Comparison of ENCODE assay signal across 11 cellular contexts in the genomic region with DNA sequence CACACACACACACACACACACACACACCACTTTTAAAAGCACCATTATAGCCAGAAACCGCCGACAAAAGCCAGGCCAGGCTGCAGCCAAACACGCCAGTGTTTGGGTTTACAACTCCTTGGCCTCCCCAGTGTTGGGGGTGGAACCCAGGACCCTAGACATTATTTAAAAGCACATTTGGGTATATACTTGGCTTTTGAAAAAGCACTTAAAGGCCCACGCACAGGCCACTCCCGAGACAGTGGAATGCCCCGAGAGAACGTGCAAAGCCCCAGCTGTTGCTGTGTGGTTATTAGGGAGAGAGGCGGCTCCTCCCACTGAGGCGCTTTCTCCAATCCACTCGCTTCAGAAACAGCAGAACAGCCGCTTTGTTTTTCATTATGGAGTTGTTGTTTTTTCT. TPM values are rescaled to one million over a fixed set of nuclear protein-coding genes. Genes with fewer than 3 reads are reported as not detected.
DNase-seq lines count a peak whose midpoint lies in the region; ATAC-seq and TF ChIP-seq lines count a peak whose summit lies in the region.
"Had no signal": no experiment of that assay in that cellular context is flagged by ENCODE, and none has a peak within 500 bp of the region (broad histone marks: within the 10 kb centered on the region; RNA-seq: fewer than 3 reads in every experiment).

No MANE protein-coding gene starts in this region.

- no peak for TF ChIP-seq EP300 in esophagus muscularis mucosa (IDR thresholded peaks at IDR 0.05)

- H3K27ac ChIP-seq in esophagus muscularis mucosa (replicated peaks in 1 of 4) (no peak overlapping the region), temporal lobe (ENCODE audit: low read depth, low read length) (peak overlapping the region; percentile 33)
- H3K27ac ChIP-seq: VCaP had no signal

- H3K36me3 ChIP-seq in esophagus muscularis mucosa = no peaks in the 10 kb centered on the region

- TF ChIP-seq POLR2A in esophagus muscularis mucosa (IDR thresholded peaks at IDR 0.05; ENCODE audit: low read depth) = no peak

- no peak for ATAC-seq in GM21515 (IDR thresholded peaks at IDR 0.05; ENCODE audit: unreplicated experiment)
- ATAC-seq in activated T-cell treated with anti-CD3 and anti-CD28 coated beads, Interleukin-2, amount 50 U/mL, for 4 hours = no peak

- H3K36me3 Mint-ChIP-seq in activated T-cell treated with anti-CD3 and anti-CD28 coated beads, Interleukin-2, amount 50 U/mL, for 4 hours (ENCODE audit: insufficient read depth) = peaks cover 10% of the 10 kb centered on the region

- H3K9me3 ChIP-seq in esophagus muscularis mucosa = no peaks in the 10 kb centered on the region

- TF ChIP-seq CTCF in esophagus muscularis mucosa (IDR thresholded peaks at IDR 0.05) = no peak

- 55% methylated on average over 11 of the region's 11 CpGs for WGBS in esophagus muscularis mucosa

- peak overlapping the region; percentile 2 to 34 (median 25) for H3K4me3 ChIP-seq in esophagus muscularis mucosa

- H3K27me3 ChIP-seq in esophagus muscularis mucosa = no peaks in the 10 kb centered on the region

- intact Hi-C loops in esophagus muscularis mucosa (cut with DNase I) = no loop called here

- H3K4me1 Mint-ChIP-seq in activated T-cell treated with anti-CD3 and anti-CD28 coated beads, Interleukin-2, amount 50 U/mL, for 4 hours (ENCODE audit: low read depth) = no peaks in the 10 kb centered on the region
- H3K4me1 Mint-ChIP-seq: activated naive CD4-positive, alpha-beta T cell treated with anti-CD3 and anti-CD28 coated beads, Interleukin-2, amount 50 U/mL, for 24 hours had no signal

- peak; percentile 94 for DNase-seq in LHCN-M2 (ENCODE audit: low read depth)
- no peak for DNase-seq in esophagus muscularis mucosa (ENCODE audit: extremely low spot score)
- DNase-seq in midbrain (lab: John Stamatoyannopoulos, UW) = peak; percentile 55
- DNase-seq in stimulated activated CD4-positive, alpha-beta T cell treated with anti-CD3 and anti-CD28 coated beads, Interleukin-12 subunit alpha, Interleukin-12 subunit beta, amount 100 ng/mL, for 4 hours = no peak
- no peak for DNase-seq in stimulated activated CD4-positive, alpha-beta T cell treated with anti-CD3 and anti-CD28 coated beads, Interleukin-1b, Interleukin-23, amount 100 ng/mL, for 48 hours
- DNase-seq in activated T-cell treated with anti-CD3 and anti-CD28 coated beads, Interleukin-2, amount 50 U/mL, for 4 hours = no peak
- DNase-seq: occipital lobe had no signal

- H3K27me3 Mint-ChIP-seq in activated T-cell treated with anti-CD3 and anti-CD28 coated beads, Interleukin-2, amount 50 U/mL, for 4 hours (ENCODE audit: low read depth) = no peaks in the 10 kb centered on the region
- H3K27me3 Mint-ChIP-seq: activated naive CD4-positive, alpha-beta T cell treated with anti-CD3 and anti-CD28 coated beads, Interleukin-2, amount 50 U/mL, for 24 hours had no signal

- peaks cover 0 to 25% (median 8%) of the 10 kb centered on the region in 4 donors for H3K4me1 ChIP-seq in esophagus muscularis mucosa

- no peak overlapping the region for H3K4me3 Mint-ChIP-seq in activated T-cell treated with anti-CD3 and anti-CD28 coated beads, Interleukin-2, amount 50 U/mL, for 4 hours
- H3K4me3 Mint-ChIP-seq: activated naive CD4-positive, alpha-beta T cell treated with anti-CD3 and anti-CD28 coated beads, Interleukin-2, amount 50 U/mL, for 24 hours had no signal

- H3K9me3 Mint-ChIP-seq in activated T-cell treated with anti-CD3 and anti-CD28 coated beads, Interleukin-2, amount 50 U/mL, for 4 hours = no peaks in the 10 kb centered on the region

RNA-seq across cellular contexts. Expression of gene GGACT, which starts 38.2 kb away (rescaled TPM):
- total RNA-seq in LHCN-M2 (2014; rRNA removed) (0.77 and 1.8 TPM in 2 replicates), esophagus muscularis mucosa (1 to 10 TPM; 1.2 to 2.9 (median 1.3) TPM), temporal lobe (0.49 TPM)
- polyA plus RNA-seq in LHCN-M2 (2012) = 2.0 TPM
- 1 to 10 TPM; 2.9 to 4.1 (median 3.9) TPM for total RNA-seq in activated T-cell treated with anti-CD3 and anti-CD28 coated beads, Interleukin-2, amount 50 U/mL, for 4 hours

Comparison
In these comparisons a context has a peak if more than half of its experiments do, and no peak if none do; other contexts are left out.
1. DNase-seq: peak in LHCN-M2 (single experiment) and midbrain (single experiment); none in esophagus muscularis mucosa (single experiment), stimulated activated CD4-positive, alpha-beta T cell treated with anti-CD3 and anti-CD28 coated beads, Interleukin-12 subunit alpha, Interleukin-12 subunit beta, amount 100 ng/mL, for 4 hours (single experiment), stimulated activated CD4-positive, alpha-beta T cell treated with anti-CD3 and anti-CD28 coated beads, Interleukin-1b, Interleukin-23, amount 100 ng/mL, for 48 hours (single experiment) and activated T-cell treated with anti-CD3 and anti-CD28 coated beads, Interleukin-2, amount 50 U/mL, for 4 hours (single experiment).